Comparison of ENCODE assay signal across 1 cellular context in genomic region chr3:115245437-115245836, GRCh38.
TF ChIP-seq lines count a peak whose summit lies in the region.

No MANE protein-coding gene starts in this region.

TF ChIP-seq in SK-N-SH, 30 proteins besides CTCF, POLR2A, EP300 and RAD21 (continued from another document):
- TF ChIP-seq REST (IDR thresholded peaks at IDR 0.05; ENCODE audit: low read depth, low read length) (no peak), GABPA (IDR thresholded peaks at IDR 0.05; ENCODE audit: low read depth) (no peak), USF2 (IDR thresholded peaks at IDR 0.05; ENCODE audit: borderline replicate concordance, low read depth, low read length) (no peak), GATA2 (CRISPR knock-in tag; IDR thresholded peaks at IDR 0.05) (no peak)
